In the genomic region with DNA sequence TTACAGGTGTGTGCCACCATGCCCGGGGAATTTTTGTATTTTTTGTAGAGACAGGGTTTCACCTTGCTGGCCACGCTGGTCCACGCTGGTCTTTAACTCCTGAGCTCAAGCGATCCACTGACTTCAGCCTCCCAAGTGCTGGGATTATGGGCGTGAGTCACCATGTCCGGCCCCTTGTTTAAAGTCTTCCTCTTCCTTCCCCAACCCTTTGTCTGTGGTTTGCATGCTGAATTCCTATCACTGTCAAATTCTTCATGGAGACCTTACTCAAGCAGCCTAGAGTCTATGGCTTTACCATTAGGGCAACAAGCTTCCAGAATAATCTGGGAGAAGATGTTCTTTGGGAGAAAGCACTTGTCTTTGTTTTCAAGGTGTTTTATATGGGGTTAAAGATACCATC, we compare ENCODE assay signal across 18 cellular contexts. TPM values are rescaled to one million over a fixed set of nuclear protein-coding genes. Genes with fewer than 3 reads are reported as not detected.
DNase-seq lines count a peak whose midpoint lies in the region; ATAC-seq and TF ChIP-seq lines count a peak whose summit lies in the region.
"Had no signal": no experiment of that assay in that cellular context is flagged by ENCODE, and none has a peak within 500 bp of the region (broad histone marks: within the 10 kb centered on the region; RNA-seq: fewer than 3 reads in every experiment).

No MANE protein-coding gene starts in this region.

- no peaks in the 10 kb centered on the region for H3K27me3 Mint-ChIP-seq in Calu3 (ENCODE audit: unreplicated experiment)
- H3K27me3 Mint-ChIP-seq in activated CD8-positive, alpha-beta T cell treated with anti-CD3 and anti-CD28 coated beads, Interleukin-2, amount 10 ng/mL, durations not matched to agents 7 days and 5 days (ENCODE audit: low read depth): no peaks in the 10 kb centered on the region
- H3K27me3 Mint-ChIP-seq: activated CD4-positive, alpha-beta memory T cell treated with anti-CD3 and anti-CD28 coated beads, Interleukin-2, amount 10 ng/mL, durations not matched to agents 7 days and 5 days had no signal

- intact Hi-C loops in Calu3 (cut with micrococcal nuclease; ENCODE audit: unreplicated experiment): no loop called here

- DNase-seq in Calu3: peak; percentile 24
- peak; percentile 87 for DNase-seq in LHCN-M2 (ENCODE audit: low read depth)
- peak; percentile 71 for DNase-seq in astrocyte of the hippocampus (ENCODE audit: low read depth, low spot score)
- DNase-seq in islet precursor cell: peak; percentile 80
- DNase-seq in GDM1 (lab: John Stamatoyannopoulos, UW): no peak
- no peak for DNase-seq in activated CD8-positive, alpha-beta T cell treated with anti-CD3 and anti-CD28 coated beads, Interleukin-2, amount 10 ng/mL, durations not matched to agents 7 days and 5 days
- DNase-seq: activated CD4-positive, alpha-beta memory T cell treated with anti-CD3 and anti-CD28 coated beads, Interleukin-2, amount 10 ng/mL, durations not matched to agents 7 days and 5 days; effector CD4-positive, alpha-beta T cell; immature natural killer cell; NCI-H2081; NCI-H774; occipital lobe; SHP77 had no signal

- H3K36me3 Mint-ChIP-seq in Calu3 (ENCODE audit: insufficient read depth, unreplicated experiment): peaks cover 4% of the 10 kb centered on the region
- H3K36me3 Mint-ChIP-seq in activated CD8-positive, alpha-beta T cell treated with anti-CD3 and anti-CD28 coated beads, Interleukin-2, amount 10 ng/mL, durations not matched to agents 7 days and 5 days (ENCODE audit: low read depth): no peaks in the 10 kb centered on the region
- H3K36me3 Mint-ChIP-seq: immature natural killer cell had no signal

- no TSS peak for BruUV-seq in Calu3 (replicated peaks; lab: Mats Ljungman, UMichigan)

- peaks cover 41% of the 10 kb centered on the region for H3K4me1 Mint-ChIP-seq in Calu3 (ENCODE audit: low read depth, unreplicated experiment)
- H3K4me1 Mint-ChIP-seq in activated CD8-positive, alpha-beta T cell treated with anti-CD3 and anti-CD28 coated beads, Interleukin-2, amount 10 ng/mL, durations not matched to agents 7 days and 5 days (ENCODE audit: low read depth): no peaks in the 10 kb centered on the region
- H3K4me1 Mint-ChIP-seq: activated CD4-positive, alpha-beta memory T cell treated with anti-CD3 and anti-CD28 coated beads, Interleukin-2, amount 10 ng/mL, durations not matched to agents 7 days and 5 days; immature natural killer cell had no signal

- POLR2A ChIA-PET in activated CD8-positive, alpha-beta T cell treated with anti-CD3 and anti-CD28 coated beads, Interleukin-2, amount 10 ng/mL, durations not matched to agents 7 days and 5 days (lab: Charles Lee): no interaction called here

- H3K27ac Mint-ChIP-seq in Calu3 (ENCODE audit: unreplicated experiment): no peak overlapping the region
- no peak overlapping the region for H3K27ac Mint-ChIP-seq in activated CD8-positive, alpha-beta T cell treated with anti-CD3 and anti-CD28 coated beads, Interleukin-2, amount 10 ng/mL, durations not matched to agents 7 days and 5 days
- H3K27ac Mint-ChIP-seq: activated CD4-positive, alpha-beta memory T cell treated with anti-CD3 and anti-CD28 coated beads, Interleukin-2, amount 10 ng/mL, durations not matched to agents 7 days and 5 days; activated T-helper 2 cell treated with anti-CD3 and anti-CD28 coated beads, Interferon-gamma antibody, Interleukin-2, Interleukin-4, amounts not matched to agents 10 μg/mL and 5 μg/mL and 100 μg/mL, durations not matched to agents 14 hours and 24 hours and 36 hours; immature natural killer cell; mesothelial cell of epicardium had no signal

- TF ChIP-seq CTCF in Calu3 (IDR thresholded peaks at IDR 0.05; ENCODE audit: unreplicated experiment): no peak

- CTCF ChIA-PET in Calu3 (lab: Charles Lee): no interaction called here
- CTCF ChIA-PET in activated CD8-positive, alpha-beta T cell treated with anti-CD3 and anti-CD28 coated beads, Interleukin-2, amount 10 ng/mL, durations not matched to agents 7 days and 5 days (lab: Charles Lee): no interaction called here

- ATAC-seq in GM18511 (IDR thresholded peaks at IDR 0.05; ENCODE audit: unreplicated experiment) (no peak), GM18909 (IDR thresholded peaks at IDR 0.05; ENCODE audit: poor library complexity, unreplicated experiment) (no peak)
- ATAC-seq in activated CD8-positive, alpha-beta T cell treated with anti-CD3 and anti-CD28 coated beads, Interleukin-2, amount 10 ng/mL, durations not matched to agents 7 days and 5 days: no peak

- no peak overlapping the region for H3K4me3 Mint-ChIP-seq in Calu3 (ENCODE audit: low read depth, unreplicated experiment)
- H3K4me3 Mint-ChIP-seq in activated CD8-positive, alpha-beta T cell treated with anti-CD3 and anti-CD28 coated beads, Interleukin-2, amount 10 ng/mL, durations not matched to agents 7 days and 5 days: no peak overlapping the region
- H3K4me3 Mint-ChIP-seq: activated CD4-positive, alpha-beta memory T cell treated with anti-CD3 and anti-CD28 coated beads, Interleukin-2, amount 10 ng/mL, durations not matched to agents 7 days and 5 days; immature natural killer cell; mesothelial cell of epicardium had no signal

- H3K9me3 Mint-ChIP-seq in Calu3 (ENCODE audit: low read depth, unreplicated experiment): peaks cover 2% of the 10 kb centered on the region
- H3K9me3 Mint-ChIP-seq in activated CD8-positive, alpha-beta T cell treated with anti-CD3 and anti-CD28 coated beads, Interleukin-2, amount 10 ng/mL, durations not matched to agents 7 days and 5 days (ENCODE audit: insufficient read depth): peaks cover 4% of the 10 kb centered on the region
- H3K9me3 Mint-ChIP-seq: mesothelial cell of epicardium had no signal

RNA-seq across cellular contexts. Expression of gene B3GALT5, which starts 34.7 kb away (rescaled TPM):
- total RNA-seq in Calu3 (2022) (40.8 and 48.2 TPM in 2 replicates), LHCN-M2 (2014; rRNA removed) (1.3 and 1.6 TPM in 2 replicates)
- 0.22 TPM for polyA plus RNA-seq in LHCN-M2 (2012)
- total RNA-seq in activated CD8-positive, alpha-beta T cell treated with anti-CD3 and anti-CD28 coated beads, Interleukin-2, amount 10 ng/mL, durations not matched to agents 7 days and 5 days: not detected
- total RNA-seq: activated CD4-positive, alpha-beta memory T cell treated with anti-CD3 and anti-CD28 coated beads, Interleukin-2, amount 10 ng/mL, durations not matched to agents 7 days and 5 days; activated T-helper 2 cell treated with anti-CD3 and anti-CD28 coated beads, Interferon-gamma antibody, Interleukin-2, Interleukin-4, amounts not matched to agents 10 μg/mL and 5 μg/mL and 100 μg/mL, durations not matched to agents 14 hours and 24 hours and 36 hours; ascending aorta had no signal
- polyA plus RNA-seq: immature natural killer cell had no signal

Comparison
In these comparisons a context has a peak if more than half of its experiments do, and no peak if none do; other contexts are left out.
1. DNase-seq: peak in Calu3 (single experiment), LHCN-M2 (single experiment), astrocyte of the hippocampus (single experiment) and islet precursor cell (single experiment); none in GDM1 (single experiment) and activated CD8-positive, alpha-beta T cell treated with anti-CD3 and anti-CD28 coated beads, Interleukin-2, amount 10 ng/mL, durations not matched to agents 7 days and 5 days (single experiment).
2. RNA of gene B3GALT5, which starts 34.7 kb away (total RNA-seq): 40.8 to 48.2 TPM in Calu3; 1.3 to 1.6 TPM in LHCN-M2 and not detected in activated CD8-positive, alpha-beta T cell treated with anti-CD3 and anti-CD28 coated beads, Interleukin-2, amount 10 ng/mL, durations not matched to agents 7 days and 5 days; every median in the first group is over 10 times any median in the second.